Comparison of ENCODE assay signal across 24 cellular contexts in genomic region chr6:20575691-20576451, GRCh38. TPM values are rescaled to one million over a fixed set of nuclear protein-coding genes. Genes with fewer than 3 reads are reported as not detected.
DNase-seq lines count a peak whose midpoint lies in the region; ATAC-seq, FAIRE-seq and TF ChIP-seq lines count a peak whose summit lies in the region.
"Had no signal": no experiment of that assay in that cellular context is flagged by ENCODE, and none has a peak within 500 bp of the region (broad histone marks: within the 10 kb centered on the region; RNA-seq: fewer than 3 reads in every experiment).

No MANE protein-coding gene starts in this region.

- ATAC-seq in GM19035 (IDR thresholded peaks at IDR 0.05; ENCODE audit: unreplicated experiment): no peak
- ATAC-seq: activated CD8-positive, alpha-beta T cell treated with anti-CD3 and anti-CD28 coated beads for 36 hours; activated T-cell treated with anti-CD3 and anti-CD28 coated beads, Interleukin-2, amount 50 U/mL, for 4 hours; gastroesophageal sphincter had no signal

- no peaks in the 10 kb centered on the region for H3K27me3 Mint-ChIP-seq in progenitor cell of endocrine pancreas
- H3K27me3 Mint-ChIP-seq: activated CD8-positive, alpha-beta T cell treated with anti-CD3 and anti-CD28 coated beads for 36 hours had no signal

- dilution Hi-C loops in endothelial cell of umbilical vein (cut with MboI; ENCODE audit: extremely low pct_ligation_motif_present, low sequenced_read_pairs): no loop called here

- no peaks in the 10 kb centered on the region for H3K9me1 ChIP-seq in endothelial cell of umbilical vein (replicated peaks; ENCODE audit: control insufficient read depth, extremely low read depth, insufficient read depth, low read length)

- H3K27me3 ChIP-seq in endothelial cell of umbilical vein (ENCODE audit: control insufficient read depth in 2 of 2, insufficient read depth in 2 of 2, low read length in 2 of 2): no peaks in the 10 kb centered on the region
- H3K27me3 ChIP-seq: cardiac muscle cell, esophagus muscularis mucosa, gastroesophageal sphincter, neural progenitor cell, spleen, upper lobe of left lung had no signal

- TF ChIP-seq CTCF in endothelial cell of umbilical vein (IDR thresholded peaks at IDR 0.05; ENCODE audit: extremely low read depth in 1 of 2, insufficient read depth in 1 of 2, low read depth in 1 of 2, low read length in 2 of 2) (no peak), progenitor cell of endocrine pancreas (IDR thresholded peaks at IDR 0.05; ENCODE audit: unreplicated experiment) (no peak)

- no peak overlapping the region for H3K27ac ChIP-seq in endothelial cell of umbilical vein (ENCODE audit: insufficient read depth, low read depth, low read length)
- H3K27ac ChIP-seq: cardiac muscle cell, esophagus muscularis mucosa, gastroesophageal sphincter, neural progenitor cell, spleen, upper lobe of left lung had no signal

- no peaks in the 10 kb centered on the region for H4K20me1 ChIP-seq in endothelial cell of umbilical vein (replicated peaks; ENCODE audit: control insufficient read depth, extremely low read depth, insufficient read depth, low read length)

- POLR2A ChIA-PET in endothelial cell of umbilical vein (lab: Charles Lee): interaction anchor here (1.6 kb wide), 1 partner anchor 1018 kb away, joined by 4 read pairs; the partner anchor contains the start of gene SOX4

- H2AFZ ChIP-seq in endothelial cell of umbilical vein (ENCODE audit: low read depth, low read length): no peak overlapping the region
- H2AFZ ChIP-seq: neural progenitor cell had no signal

- CTCF ChIA-PET in endothelial cell of umbilical vein (lab: Charles Lee): interaction anchor here (1.6 to 2.1 kb wide), 3 partner anchors 11 to 1013 kb away, joined by 3 to 10 read pairs (median 7); no protein-coding TSS in a partner anchor

- H3K4me1 ChIP-seq in endothelial cell of umbilical vein (ENCODE audit: control insufficient read depth, extremely low read depth, insufficient read depth, low read length): peaks cover 6% of the 10 kb centered on the region
- H3K4me1 ChIP-seq: neural progenitor cell had no signal

- H3K79me2 ChIP-seq in endothelial cell of umbilical vein (ENCODE audit: control insufficient read depth, insufficient read depth, low read length): peaks cover 1% of the 10 kb centered on the region

- TF ChIP-seq POLR2A in endothelial cell of umbilical vein (IDR thresholded peaks at IDR 0.05; ENCODE audit: low read depth, low read length): no peak

- BruUV-seq in endothelial cell of umbilical vein (replicated peaks; lab: Mats Ljungman, UMichigan): no TSS peak

- H3K4me2 ChIP-seq in endothelial cell of umbilical vein (ENCODE audit: insufficient read depth, low read length): no peak overlapping the region
- H3K4me2 ChIP-seq: neural progenitor cell had no signal

- H3K9ac ChIP-seq in endothelial cell of umbilical vein (replicated peaks; ENCODE audit: extremely low read depth, insufficient read depth, low read length): no peak overlapping the region
- H3K9ac ChIP-seq: neural progenitor cell had no signal

- H3K36me3 ChIP-seq in endothelial cell of umbilical vein (ENCODE audit: control insufficient read depth in 2 of 2, extremely low read depth in 1 of 2, insufficient read depth in 2 of 2, low read length in 2 of 2): no peaks in the 10 kb centered on the region
- H3K36me3 ChIP-seq: cardiac muscle cell, neural progenitor cell had no signal

- H3K9me3 Mint-ChIP-seq in progenitor cell of endocrine pancreas (ENCODE audit: low read depth): no peaks in the 10 kb centered on the region
- H3K9me3 Mint-ChIP-seq: activated CD8-positive, alpha-beta T cell treated with anti-CD3 and anti-CD28 coated beads for 36 hours; activated naive CD4-positive, alpha-beta T cell treated with anti-CD3 and anti-CD28 coated beads for 36 hours; activated T-cell treated with anti-CD3 and anti-CD28 coated beads, Interleukin-2, amount 50 U/mL, for 4 hours; CD8-positive, alpha-beta memory T cell; neural progenitor cell had no signal

- H3K4me1 Mint-ChIP-seq in progenitor cell of endocrine pancreas (ENCODE audit: low read depth): peaks cover 66% of the 10 kb centered on the region

- H3K4me3 ChIP-seq in endothelial cell of umbilical vein (replicated peaks in 1 of 3; ENCODE audit: insufficient read depth in 1 of 3, low read depth in 1 of 3, low read length in 3 of 3): no peak overlapping the region
- H3K4me3 ChIP-seq: cardiac muscle cell, esophagus muscularis mucosa, gastroesophageal sphincter, neural progenitor cell, spleen, upper lobe of left lung had no signal

- peak overlapping the region; percentile 29 for H3K4me3 Mint-ChIP-seq in progenitor cell of endocrine pancreas (ENCODE audit: low read depth)
- H3K4me3 Mint-ChIP-seq: activated CD8-positive, alpha-beta T cell treated with anti-CD3 and anti-CD28 coated beads for 36 hours; activated naive CD4-positive, alpha-beta T cell treated with anti-CD3 and anti-CD28 coated beads for 36 hours; activated T-cell treated with anti-CD3 and anti-CD28 coated beads, Interleukin-2, amount 50 U/mL, for 4 hours; CD8-positive, alpha-beta memory T cell; neural progenitor cell had no signal

- FAIRE-seq in endothelial cell of umbilical vein (lab: Jason Lieb, UNC): no peak

- peaks cover 11% of the 10 kb centered on the region for H3K36me3 Mint-ChIP-seq in progenitor cell of endocrine pancreas (ENCODE audit: insufficient read depth)

- peak overlapping the region; percentile 83 for H3K27ac Mint-ChIP-seq in progenitor cell of endocrine pancreas
- H3K27ac Mint-ChIP-seq: activated CD8-positive, alpha-beta T cell treated with anti-CD3 and anti-CD28 coated beads for 36 hours; activated naive CD4-positive, alpha-beta T cell treated with anti-CD3 and anti-CD28 coated beads for 36 hours; neural progenitor cell had no signal

- DNase-seq in NCI-H146 treated with DMSO at 0.1 percent for 48 hours (lab: John Stamatoyannopoulos, UW; ENCODE audit: unreplicated experiment) (peak; percentile 59), NCI-H748 (lab: John Stamatoyannopoulos, UW; ENCODE audit: unreplicated experiment) (peak; percentile 90), endothelial cell of umbilical vein (ENCODE audit: low read depth, low spot score) (peak; percentile 29), progenitor cell of endocrine pancreas (ENCODE audit: low spot score, unreplicated experiment) (no peak), COLO668 (lab: John Stamatoyannopoulos, UW; ENCODE audit: unreplicated experiment) (no peak), dedifferentiated amniotic fluid mesenchymal stem cell (ENCODE audit: extremely low spot score) (no peak)
- DNase-seq: activated CD4-positive, CD25-positive, alpha-beta regulatory T cell; activated CD8-positive, alpha-beta T cell treated with anti-CD3 and anti-CD28 coated beads for 36 hours; activated naive CD4-positive, alpha-beta T cell treated with anti-CD3 and anti-CD28 coated beads for 36 hours; activated T-cell treated with anti-CD3 and anti-CD28 coated beads, Interleukin-2, amount 50 U/mL, for 4 hours; amygdala; CD8-positive, alpha-beta memory T cell; midbrain; NCI-H1048; RPMI8226; spleen; stimulated activated CD4-positive, alpha-beta T cell treated with anti-CD3 and anti-CD28 coated beads, Interleukin-4, amount 100 ng/mL, for 24 hours; T1000; upper lobe of left lung had no signal

- H3K9me3 ChIP-seq in endothelial cell of umbilical vein (replicated peaks; ENCODE audit: control insufficient read depth, insufficient read depth, low read length): no peaks in the 10 kb centered on the region
- H3K9me3 ChIP-seq: esophagus muscularis mucosa, gastroesophageal sphincter, spleen, upper lobe of left lung had no signal

- intact Hi-C loops in endothelial cell of umbilical vein (cut with micrococcal nuclease): loop anchor here (5.0 kb wide), 1 partner anchor 61 kb away; no protein-coding TSS in a partner anchor

TF ChIP-seq in endothelial cell of umbilical vein, 7 proteins besides CTCF, POLR2A, EP300 and RAD21:
- no peak for TF ChIP-seq GATA2 (IDR thresholded peaks at IDR 0.05; ENCODE audit: insufficient read depth, insufficient read length, low read depth, low read length)
- no peak for TF ChIP-seq EZH2 (IDR thresholded peaks at IDR 0.05; ENCODE audit: borderline replicate concordance, low read depth, low read length, severe bottlenecking)
- no peak for TF ChIP-seq MYC (IDR thresholded peaks at IDR 0.05; ENCODE audit: low read depth, low read length)
- TF ChIP-seq JUN (IDR thresholded peaks at IDR 0.05; ENCODE audit: borderline replicate concordance, insufficient read depth, insufficient read length, low read depth): no peak
- no peak for TF ChIP-seq FOS (IDR thresholded peaks at IDR 0.05; ENCODE audit: borderline replicate concordance, insufficient read depth, low read length)

RNA-seq across cellular contexts. Expression of gene CDKAL1, which starts 41.6 kb away (rescaled TPM):
- total RNA-seq in endothelial cell of umbilical vein: 17.3 and 20.5 TPM in 2 replicates
- polyA plus RNA-seq in endothelial cell of umbilical vein: 6.1 TPM in 2 replicates
- 5.9 and 6.1 TPM in 2 replicates for polyA plus RNA-seq in endothelial cell of umbilical vein (2011; cell fraction: cytosol; rRNA removed)
- 8.7 and 12.0 TPM in 2 replicates for polyA plus RNA-seq in endothelial cell of umbilical vein (2011; cell fraction: nucleus; rRNA removed)
- 6.6 and 8.6 TPM in 2 replicates for polyA plus RNA-seq in endothelial cell of umbilical vein (2012)
- 13.5 and 14.6 TPM in 2 replicates for polyA minus RNA-seq in endothelial cell of umbilical vein
- polyA minus RNA-seq in endothelial cell of umbilical vein (2011; cell fraction: cytosol; rRNA and poly(A)+ RNA removed): 8.9 TPM
- 24.4 and 31.7 TPM in 2 replicates for polyA minus RNA-seq in endothelial cell of umbilical vein (2011; cell fraction: nucleus; rRNA and poly(A)+ RNA removed)
- total RNA-seq in progenitor cell of endocrine pancreas: 33.2 and 34.3 TPM in 2 replicates

Comparison
In these comparisons a context has a peak if more than half of its experiments do, and no peak if none do; other contexts are left out.
1. DNase-seq: peak in NCI-H146 treated with DMSO at 0.1 percent for 48 hours (single experiment), NCI-H748 (single experiment) and endothelial cell of umbilical vein (single experiment); none in progenitor cell of endocrine pancreas (single experiment), COLO668 (single experiment) and dedifferentiated amniotic fluid mesenchymal stem cell (single experiment).